In genomic region chr22:43131773-43132501, GRCh38 we compare ENCODE assay signal across 1 cellular context.
TF ChIP-seq lines count a peak whose summit lies in the region.

No MANE protein-coding gene starts in this region.

TF ChIP-seq in IMR-90, 13 proteins besides CTCF, POLR2A, EP300 and RAD21 (continued from another document):
- TF ChIP-seq USF2 (IDR thresholded peaks at IDR 0.05; ENCODE audit: low read depth, low read length) = no peak
- no peak for TF ChIP-seq MAFK (IDR thresholded peaks at IDR 0.05; ENCODE audit: low read depth, low read length)
- TF ChIP-seq SMC3 (IDR thresholded peaks at IDR 0.05; ENCODE audit: low read depth, low read length) = no peak
- no peak for TF ChIP-seq RFX5 (IDR thresholded peaks at IDR 0.05; ENCODE audit: low read depth, low read length)
- no peak for TF ChIP-seq RCOR1 (IDR thresholded peaks at IDR 0.05; ENCODE audit: insufficient replicate concordance, low read length)
- TF ChIP-seq CHD1 (IDR thresholded peaks at IDR 0.05; ENCODE audit: low read depth, low read length) = no peak
- no peak for TF ChIP-seq CEBPB (IDR thresholded peaks at IDR 0.05; ENCODE audit: low read depth, low read length)
- TF ChIP-seq MXI1 (IDR thresholded peaks at IDR 0.05; ENCODE audit: borderline replicate concordance, low read depth, low read length) = no peak
- TF ChIP-seq NFE2L2 (IDR thresholded peaks at IDR 0.05; ENCODE audit: low read depth, low read length) = no peak
- no peak for TF ChIP-seq ELK1 (IDR thresholded peaks at IDR 0.05; ENCODE audit: borderline replicate concordance, low read depth, low read length)
